Comparison of ENCODE assay signal across 1 cellular context in the genomic region with DNA sequence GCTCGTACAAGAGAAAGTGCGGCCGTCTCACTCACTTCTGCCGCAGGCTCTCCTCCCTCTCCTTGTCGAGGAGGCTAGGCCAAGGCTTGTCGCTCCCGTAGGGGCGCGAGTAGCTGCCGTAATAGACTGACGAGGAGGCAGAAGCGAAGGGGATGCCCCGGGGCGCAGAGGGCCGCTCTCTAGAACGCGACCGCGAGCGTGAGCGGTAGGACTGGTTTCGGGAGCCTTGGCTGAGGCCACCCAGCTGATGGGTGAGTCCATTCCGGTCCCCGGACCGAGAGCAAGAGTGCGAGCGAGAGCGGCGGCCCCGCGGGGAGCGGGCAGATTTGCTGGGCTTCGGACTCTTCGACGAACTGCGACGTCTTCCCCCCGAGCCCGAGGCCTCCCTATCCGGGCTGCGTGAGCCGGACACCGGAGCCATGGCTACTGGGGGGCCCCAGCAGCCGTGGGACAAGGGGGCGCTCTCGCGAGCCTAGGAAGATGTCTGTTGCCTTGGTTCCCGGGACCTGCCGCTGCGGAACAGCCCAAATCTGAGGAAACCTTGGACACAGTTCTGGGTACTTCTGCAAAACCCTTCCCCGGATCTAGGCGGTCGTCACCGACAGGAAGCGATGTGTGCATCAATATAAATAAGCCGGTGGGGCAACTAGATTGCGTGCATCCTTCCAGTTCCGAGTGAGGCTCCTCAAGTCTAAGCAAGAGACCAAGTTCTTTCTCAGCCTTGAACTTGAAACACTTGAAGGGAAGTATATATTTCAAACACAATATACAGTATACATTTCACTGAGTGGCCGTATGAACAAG.
TF ChIP-seq lines count a peak whose summit lies in the region.

A gene (minus strand): TSS at position 567 of the 804 bp plus-strand sequence. CDS start 146 bp downstream, at position 421.

TF ChIP-seq in GM12878, 131 proteins besides CTCF, POLR2A, EP300 and RAD21 (continued from another document and continues in another):
- TF ChIP-seq, protein P1, sequence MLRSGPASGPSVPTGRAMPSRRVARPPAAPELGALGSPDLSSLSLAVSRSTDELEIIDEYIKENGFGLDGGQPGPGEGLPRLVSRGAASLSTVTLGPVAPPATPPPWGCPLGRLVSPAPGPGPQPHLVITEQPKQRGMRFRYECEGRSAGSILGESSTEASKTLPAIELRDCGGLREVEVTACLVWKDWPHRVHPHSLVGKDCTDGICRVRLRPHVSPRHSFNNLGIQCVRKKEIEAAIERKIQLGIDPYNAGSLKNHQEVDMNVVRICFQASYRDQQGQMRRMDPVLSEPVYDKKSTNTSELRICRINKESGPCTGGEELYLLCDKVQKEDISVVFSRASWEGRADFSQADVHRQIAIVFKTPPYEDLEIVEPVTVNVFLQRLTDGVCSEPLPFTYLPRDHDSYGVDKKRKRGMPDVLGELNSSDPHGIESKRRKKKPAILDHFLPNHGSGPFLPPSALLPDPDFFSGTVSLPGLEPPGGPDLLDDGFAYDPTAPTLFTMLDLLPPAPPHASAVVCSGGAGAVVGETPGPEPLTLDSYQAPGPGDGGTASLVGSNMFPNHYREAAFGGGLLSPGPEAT (IDR thresholded peaks at IDR 0.05; ENCODE audit: low read depth) = peak; percentile 82
- TF ChIP-seq BHLHE40 (IDR thresholded peaks at IDR 0.05; ENCODE audit: borderline replicate concordance in 1 of 2, low read depth in 2 of 2, low read length in 1 of 2) (peak; percentile 4 to 10; a peak in 1 of 4 replicates), SP1 (IDR thresholded peaks at IDR 0.05; ENCODE audit: low read depth, low read length) (no peak), HDGF (IDR thresholded peaks at IDR 0.05) (no peak), JUNB (IDR thresholded peaks at IDR 0.05) (no peak), RB1 (IDR thresholded peaks at IDR 0.05; ENCODE audit: borderline replicate concordance) (no peak), YY1 (IDR thresholded peaks at IDR 0.05; ENCODE audit: low read depth, low read length) (peak; percentile 73), IRF4 (IDR thresholded peaks at IDR 0.05; ENCODE audit: low read depth, low read length) (peak; percentile 52; the same call in 1 of the 2 replicates), NR2C1 (IDR thresholded peaks at IDR 0.05) (peak; percentile 55; the same call in 1 of the 2 replicates), RAD51 (IDR thresholded peaks at IDR 0.05) (no peak), MTA2 (IDR thresholded peaks at IDR 0.05; ENCODE audit: low read depth) (no peak), RFX5 (IDR thresholded peaks at IDR 0.05; ENCODE audit: low read depth, low read length) (no peak), ZNF384 (IDR thresholded peaks at IDR 0.05; ENCODE audit: borderline replicate concordance, low read depth, low read length) (no peak), TCF12 (IDR thresholded peaks at IDR 0.05; ENCODE audit: low read depth, low read length) (no peak), RCOR1 (conservative IDR thresholded peaks at IDR 0.05; ENCODE audit: low read depth, low read length) (no peak), NR2F1 (conservative IDR thresholded peaks at IDR 0.05) (no peak), BCL11A (IDR thresholded peaks at IDR 0.05; ENCODE audit: low read depth, low read length) (no peak), GABPA (IDR thresholded peaks at IDR 0.05; ENCODE audit: low read depth) (peak; percentile 98), HDAC6 (IDR thresholded peaks at IDR 0.05; ENCODE audit: unreplicated experiment) (no peak), ZNF217 (IDR thresholded peaks at IDR 0.05) (no peak), BRCA1 (IDR thresholded peaks at IDR 0.05; ENCODE audit: low read depth, low read length) (no peak; the same call in 1 of the 2 replicates), HDAC2 (IDR thresholded peaks at IDR 0.05) (no peak), JUND (IDR thresholded peaks at IDR 0.05; ENCODE audit: low read depth, low read length) (no peak), SMARCA5 (IDR thresholded peaks at IDR 0.05) (no peak), RELA (IDR thresholded peaks at IDR 0.05; ENCODE audit: borderline replicate concordance, partially characterized antibody) (no peak), SMAD5 (IDR thresholded peaks at IDR 0.05; ENCODE audit: low read depth) (0 out of 2 replicates have a peak, but pooled peaks have one; percentile 30), CBFB (IDR thresholded peaks at IDR 0.05; ENCODE audit: low read depth) (no peak), PAX5 (IDR thresholded peaks at IDR 0.05; ENCODE audit: borderline replicate concordance, low read depth, low read length) (no peak), NR2C2 (IDR thresholded peaks at IDR 0.05; ENCODE audit: borderline replicate concordance, control insufficient read depth, insufficient read length, low read depth) (no peak), DPF2 (IDR thresholded peaks at IDR 0.05) (0 out of 2 replicates have a peak, but pooled peaks have one; percentile 27)
- TF ChIP-seq, protein P2, sequence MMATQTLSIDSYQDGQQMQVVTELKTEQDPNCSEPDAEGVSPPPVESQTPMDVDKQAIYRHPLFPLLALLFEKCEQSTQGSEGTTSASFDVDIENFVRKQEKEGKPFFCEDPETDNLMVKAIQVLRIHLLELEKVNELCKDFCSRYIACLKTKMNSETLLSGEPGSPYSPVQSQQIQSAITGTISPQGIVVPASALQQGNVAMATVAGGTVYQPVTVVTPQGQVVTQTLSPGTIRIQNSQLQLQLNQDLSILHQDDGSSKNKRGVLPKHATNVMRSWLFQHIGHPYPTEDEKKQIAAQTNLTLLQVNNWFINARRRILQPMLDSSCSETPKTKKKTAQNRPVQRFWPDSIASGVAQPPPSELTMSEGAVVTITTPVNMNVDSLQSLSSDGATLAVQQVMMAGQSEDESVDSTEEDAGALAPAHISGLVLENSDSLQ (IDR thresholded peaks at IDR 0.05) = 0 out of 2 replicates have a peak, but pooled peaks have one; percentile 22
- TF ChIP-seq, protein P3, sequence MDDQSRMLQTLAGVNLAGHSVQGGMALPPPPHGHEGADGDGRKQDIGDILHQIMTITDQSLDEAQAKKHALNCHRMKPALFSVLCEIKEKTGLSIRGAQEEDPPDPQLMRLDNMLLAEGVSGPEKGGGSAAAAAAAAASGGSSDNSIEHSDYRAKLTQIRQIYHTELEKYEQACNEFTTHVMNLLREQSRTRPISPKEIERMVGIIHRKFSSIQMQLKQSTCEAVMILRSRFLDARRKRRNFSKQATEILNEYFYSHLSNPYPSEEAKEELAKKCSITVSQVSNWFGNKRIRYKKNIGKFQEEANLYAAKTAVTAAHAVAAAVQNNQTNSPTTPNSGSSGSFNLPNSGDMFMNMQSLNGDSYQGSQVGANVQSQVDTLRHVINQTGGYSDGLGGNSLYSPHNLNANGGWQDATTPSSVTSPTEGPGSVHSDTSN (IDR thresholded peaks at IDR 0.05; ENCODE audit: insufficient replicate concordance, low read depth, low read length) = no peak
- TF ChIP-seq, protein P4, sequence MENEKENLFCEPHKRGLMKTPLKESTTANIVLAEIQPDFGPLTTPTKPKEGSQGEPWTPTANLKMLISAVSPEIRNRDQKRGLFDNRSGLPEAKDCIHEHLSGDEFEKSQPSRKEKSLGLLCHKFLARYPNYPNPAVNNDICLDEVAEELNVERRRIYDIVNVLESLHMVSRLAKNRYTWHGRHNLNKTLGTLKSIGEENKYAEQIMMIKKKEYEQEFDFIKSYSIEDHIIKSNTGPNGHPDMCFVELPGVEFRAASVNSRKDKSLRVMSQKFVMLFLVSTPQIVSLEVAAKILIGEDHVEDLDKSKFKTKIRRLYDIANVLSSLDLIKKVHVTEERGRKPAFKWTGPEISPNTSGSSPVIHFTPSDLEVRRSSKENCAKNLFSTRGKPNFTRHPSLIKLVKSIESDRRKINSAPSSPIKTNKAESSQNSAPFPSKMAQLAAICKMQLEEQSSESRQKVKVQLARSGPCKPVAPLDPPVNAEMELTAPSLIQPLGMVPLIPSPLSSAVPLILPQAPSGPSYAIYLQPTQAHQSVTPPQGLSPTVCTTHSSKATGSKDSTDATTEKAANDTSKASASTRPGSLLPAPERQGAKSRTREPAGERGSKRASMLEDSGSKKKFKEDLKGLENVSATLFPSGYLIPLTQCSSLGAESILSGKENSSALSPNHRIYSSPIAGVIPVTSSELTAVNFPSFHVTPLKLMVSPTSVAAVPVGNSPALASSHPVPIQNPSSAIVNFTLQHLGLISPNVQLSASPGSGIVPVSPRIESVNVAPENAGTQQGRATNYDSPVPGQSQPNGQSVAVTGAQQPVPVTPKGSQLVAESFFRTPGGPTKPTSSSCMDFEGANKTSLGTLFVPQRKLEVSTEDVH (IDR thresholded peaks at IDR 0.05; ENCODE audit: low read depth, partially characterized antibody) = peak; percentile 73
- TF ChIP-seq, protein P5, sequence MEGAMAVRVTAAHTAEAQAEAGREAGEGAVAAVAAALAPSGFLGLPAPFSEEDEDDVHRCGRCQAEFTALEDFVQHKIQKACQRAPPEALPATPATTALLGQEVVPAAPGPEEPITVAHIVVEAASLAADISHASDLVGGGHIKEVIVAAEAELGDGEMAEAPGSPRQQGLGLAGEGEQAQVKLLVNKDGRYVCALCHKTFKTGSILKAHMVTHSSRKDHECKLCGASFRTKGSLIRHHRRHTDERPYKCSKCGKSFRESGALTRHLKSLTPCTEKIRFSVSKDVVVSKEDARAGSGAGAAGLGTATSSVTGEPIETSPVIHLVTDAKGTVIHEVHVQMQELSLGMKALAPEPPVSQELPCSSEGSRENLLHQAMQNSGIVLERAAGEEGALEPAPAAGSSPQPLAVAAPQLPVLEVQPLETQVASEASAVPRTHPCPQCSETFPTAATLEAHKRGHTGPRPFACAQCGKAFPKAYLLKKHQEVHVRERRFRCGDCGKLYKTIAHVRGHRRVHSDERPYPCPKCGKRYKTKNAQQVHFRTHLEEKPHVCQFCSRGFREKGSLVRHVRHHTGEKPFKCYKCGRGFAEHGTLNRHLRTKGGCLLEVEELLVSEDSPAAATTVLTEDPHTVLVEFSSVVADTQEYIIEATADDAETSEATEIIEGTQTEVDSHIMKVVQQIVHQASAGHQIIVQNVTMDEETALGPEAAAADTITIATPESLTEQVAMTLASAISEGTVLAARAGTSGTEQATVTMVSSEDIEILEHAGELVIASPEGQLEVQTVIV (IDR thresholded peaks at IDR 0.05; ENCODE audit: borderline replicate concordance, partially characterized antibody) = no peak
- TF ChIP-seq, protein P6, sequence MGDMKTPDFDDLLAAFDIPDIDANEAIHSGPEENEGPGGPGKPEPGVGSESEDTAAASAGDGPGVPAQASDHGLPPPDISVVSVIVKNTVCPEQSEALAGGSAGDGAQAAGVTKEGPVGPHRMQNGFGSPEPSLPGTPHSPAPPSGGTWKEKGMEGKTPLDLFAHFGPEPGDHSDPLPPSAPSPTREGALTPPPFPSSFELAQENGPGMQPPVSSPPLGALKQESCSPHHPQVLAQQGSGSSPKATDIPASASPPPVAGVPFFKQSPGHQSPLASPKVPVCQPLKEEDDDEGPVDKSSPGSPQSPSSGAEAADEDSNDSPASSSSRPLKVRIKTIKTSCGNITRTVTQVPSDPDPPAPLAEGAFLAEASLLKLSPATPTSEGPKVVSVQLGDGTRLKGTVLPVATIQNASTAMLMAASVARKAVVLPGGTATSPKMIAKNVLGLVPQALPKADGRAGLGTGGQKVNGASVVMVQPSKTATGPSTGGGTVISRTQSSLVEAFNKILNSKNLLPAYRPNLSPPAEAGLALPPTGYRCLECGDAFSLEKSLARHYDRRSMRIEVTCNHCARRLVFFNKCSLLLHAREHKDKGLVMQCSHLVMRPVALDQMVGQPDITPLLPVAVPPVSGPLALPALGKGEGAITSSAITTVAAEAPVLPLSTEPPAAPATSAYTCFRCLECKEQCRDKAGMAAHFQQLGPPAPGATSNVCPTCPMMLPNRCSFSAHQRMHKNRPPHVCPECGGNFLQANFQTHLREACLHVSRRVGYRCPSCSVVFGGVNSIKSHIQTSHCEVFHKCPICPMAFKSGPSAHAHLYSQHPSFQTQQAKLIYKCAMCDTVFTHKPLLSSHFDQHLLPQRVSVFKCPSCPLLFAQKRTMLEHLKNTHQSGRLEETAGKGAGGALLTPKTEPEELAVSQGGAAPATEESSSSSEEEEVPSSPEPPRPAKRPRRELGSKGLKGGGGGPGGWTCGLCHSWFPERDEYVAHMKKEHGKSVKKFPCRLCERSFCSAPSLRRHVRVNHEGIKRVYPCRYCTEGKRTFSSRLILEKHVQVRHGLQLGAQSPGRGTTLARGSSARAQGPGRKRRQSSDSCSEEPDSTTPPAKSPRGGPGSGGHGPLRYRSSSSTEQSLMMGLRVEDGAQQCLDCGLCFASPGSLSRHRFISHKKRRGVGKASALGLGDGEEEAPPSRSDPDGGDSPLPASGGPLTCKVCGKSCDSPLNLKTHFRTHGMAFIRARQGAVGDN (IDR thresholded peaks at IDR 0.05) = peak; percentile 51; the same call in 1 of the 2 replicates
- TF ChIP-seq, protein P7, sequence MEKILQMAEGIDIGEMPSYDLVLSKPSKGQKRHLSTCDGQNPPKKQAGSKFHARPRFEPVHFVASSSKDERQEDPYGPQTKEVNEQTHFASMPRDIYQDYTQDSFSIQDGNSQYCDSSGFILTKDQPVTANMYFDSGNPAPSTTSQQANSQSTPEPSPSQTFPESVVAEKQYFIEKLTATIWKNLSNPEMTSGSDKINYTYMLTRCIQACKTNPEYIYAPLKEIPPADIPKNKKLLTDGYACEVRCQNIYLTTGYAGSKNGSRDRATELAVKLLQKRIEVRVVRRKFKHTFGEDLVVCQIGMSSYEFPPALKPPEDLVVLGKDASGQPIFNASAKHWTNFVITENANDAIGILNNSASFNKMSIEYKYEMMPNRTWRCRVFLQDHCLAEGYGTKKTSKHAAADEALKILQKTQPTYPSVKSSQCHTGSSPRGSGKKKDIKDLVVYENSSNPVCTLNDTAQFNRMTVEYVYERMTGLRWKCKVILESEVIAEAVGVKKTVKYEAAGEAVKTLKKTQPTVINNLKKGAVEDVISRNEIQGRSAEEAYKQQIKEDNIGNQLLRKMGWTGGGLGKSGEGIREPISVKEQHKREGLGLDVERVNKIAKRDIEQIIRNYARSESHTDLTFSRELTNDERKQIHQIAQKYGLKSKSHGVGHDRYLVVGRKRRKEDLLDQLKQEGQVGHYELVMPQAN (conservative IDR thresholded peaks at IDR 0.05) = peak; percentile 45; the same call in 1 of the 2 replicates
- TF ChIP-seq, protein P8, sequence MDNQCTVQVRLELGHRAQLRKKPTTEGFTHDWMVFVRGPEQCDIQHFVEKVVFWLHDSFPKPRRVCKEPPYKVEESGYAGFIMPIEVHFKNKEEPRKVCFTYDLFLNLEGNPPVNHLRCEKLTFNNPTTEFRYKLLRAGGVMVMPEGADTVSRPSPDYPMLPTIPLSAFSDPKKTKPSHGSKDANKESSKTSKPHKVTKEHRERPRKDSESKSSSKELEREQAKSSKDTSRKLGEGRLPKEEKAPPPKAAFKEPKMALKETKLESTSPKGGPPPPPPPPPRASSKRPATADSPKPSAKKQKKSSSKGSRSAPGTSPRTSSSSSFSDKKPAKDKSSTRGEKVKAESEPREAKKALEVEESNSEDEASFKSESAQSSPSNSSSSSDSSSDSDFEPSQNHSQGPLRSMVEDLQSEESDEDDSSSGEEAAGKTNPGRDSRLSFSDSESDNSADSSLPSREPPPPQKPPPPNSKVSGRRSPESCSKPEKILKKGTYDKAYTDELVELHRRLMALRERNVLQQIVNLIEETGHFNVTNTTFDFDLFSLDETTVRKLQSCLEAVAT (IDR thresholded peaks at IDR 0.05) = no peak
- TF ChIP-seq, protein P9, sequence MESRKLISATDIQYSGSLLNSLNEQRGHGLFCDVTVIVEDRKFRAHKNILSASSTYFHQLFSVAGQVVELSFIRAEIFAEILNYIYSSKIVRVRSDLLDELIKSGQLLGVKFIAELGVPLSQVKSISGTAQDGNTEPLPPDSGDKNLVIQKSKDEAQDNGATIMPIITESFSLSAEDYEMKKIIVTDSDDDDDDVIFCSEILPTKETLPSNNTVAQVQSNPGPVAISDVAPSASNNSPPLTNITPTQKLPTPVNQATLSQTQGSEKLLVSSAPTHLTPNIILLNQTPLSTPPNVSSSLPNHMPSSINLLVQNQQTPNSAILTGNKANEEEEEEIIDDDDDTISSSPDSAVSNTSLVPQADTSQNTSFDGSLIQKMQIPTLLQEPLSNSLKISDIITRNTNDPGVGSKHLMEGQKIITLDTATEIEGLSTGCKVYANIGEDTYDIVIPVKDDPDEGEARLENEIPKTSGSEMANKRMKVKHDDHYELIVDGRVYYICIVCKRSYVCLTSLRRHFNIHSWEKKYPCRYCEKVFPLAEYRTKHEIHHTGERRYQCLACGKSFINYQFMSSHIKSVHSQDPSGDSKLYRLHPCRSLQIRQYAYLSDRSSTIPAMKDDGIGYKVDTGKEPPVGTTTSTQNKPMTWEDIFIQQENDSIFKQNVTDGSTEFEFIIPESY (IDR thresholded peaks at IDR 0.05) = no peak
